ENCODE assay signal across 8 cellular contexts in the genomic region with DNA sequence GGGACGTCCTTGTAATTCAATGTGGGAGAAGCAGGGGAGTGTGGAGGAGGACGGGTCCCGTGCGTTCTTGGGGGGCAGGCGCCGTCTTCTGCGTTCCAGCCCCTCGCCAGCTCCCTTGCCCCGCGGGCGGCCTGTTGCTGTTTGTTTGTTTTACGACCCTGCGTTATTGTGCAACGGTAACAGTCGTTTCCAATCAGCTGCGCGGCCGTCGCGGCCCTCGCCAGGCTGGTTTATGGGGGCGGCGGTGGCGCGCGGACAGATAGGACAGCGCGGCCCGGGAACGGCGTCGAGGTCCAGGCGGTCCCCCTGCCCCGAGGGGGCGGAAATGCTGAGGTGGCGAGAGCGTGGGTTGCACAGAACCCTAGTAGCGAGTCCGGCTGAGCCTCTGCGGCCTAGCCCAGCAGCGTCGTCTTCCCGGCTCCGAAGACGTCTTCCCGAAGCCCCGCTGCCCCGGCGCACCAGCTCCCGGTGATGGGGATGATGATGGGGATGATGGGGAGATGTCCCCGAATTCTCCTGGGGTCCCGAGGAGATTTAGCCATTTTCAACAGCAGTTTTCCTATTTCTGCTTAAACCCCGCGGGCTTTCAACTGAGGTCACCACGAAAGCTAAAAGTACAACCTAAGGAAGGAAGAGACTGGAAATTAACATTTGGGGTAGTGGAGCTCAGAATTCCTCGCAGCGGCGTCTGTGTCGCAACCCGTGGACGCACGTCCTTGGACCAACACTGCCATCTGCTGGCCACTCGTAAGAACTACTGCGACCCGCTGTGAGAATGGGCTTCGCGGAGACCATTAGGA. TPM values are rescaled to one million over a fixed set of nuclear protein-coding genes. Genes with fewer than 3 reads are reported as not detected.
DNase-seq lines count a peak whose midpoint lies in the region; FAIRE-seq and TF ChIP-seq lines count a peak whose summit lies in the region.

No MANE protein-coding gene starts in this region.

- H3K4me1 ChIP-seq in astrocyte (ENCODE audit: insufficient read depth, low read length) (peaks cover 34% of the 10 kb centered on the region), hepatocyte (ENCODE audit: insufficient read depth) (peaks cover 3% of the 10 kb centered on the region)

- H3K27ac ChIP-seq in astrocyte (ENCODE audit: low read depth, low read length): peak overlapping the region; percentile 66
- peak overlapping the region; percentile 96 for H3K27ac ChIP-seq in hepatocyte

- H3K27ac Mint-ChIP-seq in T-helper 2 cell treated with Interferon-gamma antibody and Interleukin-4, amounts not matched to agents 5 μg/mL and 100 μg/mL, for 36 hours: no peak overlapping the region
- peak overlapping the region; percentile 63 for H3K27ac Mint-ChIP-seq in astrocyte (ENCODE audit: unreplicated experiment)

- H3K27me3 Mint-ChIP-seq in T-helper 2 cell treated with Interferon-gamma antibody and Interleukin-4, amounts not matched to agents 5 μg/mL and 100 μg/mL, for 36 hours (ENCODE audit: low read depth): peaks cover 60% of the 10 kb centered on the region
- peaks cover 26% of the 10 kb centered on the region for H3K27me3 Mint-ChIP-seq in astrocyte (ENCODE audit: low read depth, unreplicated experiment)

- H4K20me1 ChIP-seq in astrocyte (ENCODE audit: insufficient read depth, low read length) (peaks cover 28% of the 10 kb centered on the region), hepatocyte (ENCODE audit: insufficient read depth, poor library complexity, severe bottlenecking) (peaks cover 41% of the 10 kb centered on the region)

- DNase-seq in ELF-1 (ENCODE audit: low read depth, low spot score) (peak; percentile 82), HCEC 1CT (peak; percentile 66), NB4 (ENCODE audit: low read depth) (peak; percentile 89), astrocyte (ENCODE audit: low read depth) (peak; percentile 63), hepatocyte (ENCODE audit: low spot score) (peak; percentile 91), retina (peak; percentile 90), cortex of kidney (lab: John Stamatoyannopoulos, UW) (no peak)
- peak; percentile 45 for DNase-seq in T-helper 2 cell treated with Interferon-gamma antibody and Interleukin-4, amounts not matched to agents 5 μg/mL and 100 μg/mL, for 36 hours (ENCODE audit: low spot score)

- H3K9me3 Mint-ChIP-seq in T-helper 2 cell treated with Interferon-gamma antibody and Interleukin-4, amounts not matched to agents 5 μg/mL and 100 μg/mL, for 36 hours: no peaks in the 10 kb centered on the region
- no peaks in the 10 kb centered on the region for H3K9me3 Mint-ChIP-seq in astrocyte (ENCODE audit: unreplicated experiment)

- H3K9me2 ChIP-seq in hepatocyte (replicated peaks; ENCODE audit: insufficient read depth): no peaks in the 10 kb centered on the region

- peak overlapping the region; percentile 81 for H3K9ac ChIP-seq in astrocyte (ENCODE audit: low read length)

- TF ChIP-seq POLR2A in NB4 (IDR thresholded peaks at IDR 0.05; ENCODE audit: extremely low read depth, insufficient read length): no peak

- WGBS in hepatocyte (ENCODE audit: low lambda C conversion rate, missing lambda C conversion rate): 2% methylated on average over 66 of the region's 67 CpGs

- peak overlapping the region; percentile 7 for H3K4me3 ChIP-seq in NB4 (ENCODE audit: low read depth, low read length)
- peak overlapping the region; percentile 67 for H3K4me3 ChIP-seq in astrocyte (ENCODE audit: insufficient read depth, low read depth, low read length)
- peak overlapping the region; percentile 94 for H3K4me3 ChIP-seq in hepatocyte

- H3K4me2 ChIP-seq in astrocyte (ENCODE audit: low read length): peak overlapping the region; percentile 92
- peak overlapping the region; percentile 97 for H3K4me2 ChIP-seq in hepatocyte

- H3K4me3 Mint-ChIP-seq in T-helper 2 cell treated with Interferon-gamma antibody and Interleukin-4, amounts not matched to agents 5 μg/mL and 100 μg/mL, for 36 hours: peak overlapping the region; percentile 70
- peak overlapping the region; percentile 85 for H3K4me3 Mint-ChIP-seq in astrocyte (ENCODE audit: unreplicated experiment)

- FAIRE-seq in astrocyte (lab: Jason Lieb, UNC): peak; percentile 80

- H3K36me3 Mint-ChIP-seq in T-helper 2 cell treated with Interferon-gamma antibody and Interleukin-4, amounts not matched to agents 5 μg/mL and 100 μg/mL, for 36 hours (ENCODE audit: low read depth): no peaks in the 10 kb centered on the region
- no peaks in the 10 kb centered on the region for H3K36me3 Mint-ChIP-seq in astrocyte (ENCODE audit: low read depth, unreplicated experiment)

- peaks cover 76% of the 10 kb centered on the region for H3K79me2 ChIP-seq in astrocyte (ENCODE audit: insufficient read depth, low read length)
- peaks cover 87% of the 10 kb centered on the region for H3K79me2 ChIP-seq in hepatocyte

- H3K27me3 ChIP-seq in astrocyte (ENCODE audit: insufficient read depth, low read length) (peaks cover 7% of the 10 kb centered on the region), hepatocyte (peaks cover 25% of the 10 kb centered on the region)

- H2AFZ ChIP-seq in astrocyte (ENCODE audit: low read depth, low read length) (peak overlapping the region; percentile 89), hepatocyte (peak overlapping the region; percentile 67)

- peak; percentile 78 for TF ChIP-seq CTCF in NB4 (IDR thresholded peaks at IDR 0.05; ENCODE audit: low read depth, low read length)
- TF ChIP-seq CTCF in astrocyte (IDR thresholded peaks at IDR 0.05; ENCODE audit: insufficient read depth, low read depth, low read length): peak; percentile 98
- TF ChIP-seq CTCF in hepatocyte (IDR thresholded peaks at IDR 0.05; ENCODE audit: poor library complexity): peak; percentile 97

- no peaks in the 10 kb centered on the region for H3K36me3 ChIP-seq in astrocyte (ENCODE audit: insufficient read depth, low read length)
- H3K36me3 ChIP-seq in hepatocyte (replicated peaks; ENCODE audit: insufficient read depth, low read depth): no peaks in the 10 kb centered on the region

- H3K4me1 Mint-ChIP-seq in T-helper 2 cell treated with Interferon-gamma antibody and Interleukin-4, amounts not matched to agents 5 μg/mL and 100 μg/mL, for 36 hours (ENCODE audit: low read depth): peaks cover 10% of the 10 kb centered on the region
- H3K4me1 Mint-ChIP-seq in astrocyte (ENCODE audit: low read depth, unreplicated experiment): peaks cover 7% of the 10 kb centered on the region

- H3K9me3 ChIP-seq in astrocyte (ENCODE audit: insufficient read depth, low read depth, low read length): no peaks in the 10 kb centered on the region
- H3K9me3 ChIP-seq in hepatocyte (ENCODE audit: low read depth): no peaks in the 10 kb centered on the region

RNA-seq across cellular contexts. Expression of a gene that starts 4.8 kb away (rescaled TPM):
- total RNA-seq in astrocyte: 9.2 and 12.6 TPM in 2 replicates
- total RNA-seq in hepatocyte: 102 and 117 TPM in 2 replicates
- polyA plus RNA-seq in hepatocyte: 30.1 and 36.3 TPM in 2 replicates

Comparison
In these comparisons a context has a peak if more than half of its experiments do, and no peak if none do; other contexts are left out.
1. H3K4me3 ChIP-seq: peak in every context shown above with its lines; median percentile 94 in hepatocyte; 67 in astrocyte; 7 in NB4.